Comparison of ENCODE assay signal across 26 cellular contexts in the genomic region with DNA sequence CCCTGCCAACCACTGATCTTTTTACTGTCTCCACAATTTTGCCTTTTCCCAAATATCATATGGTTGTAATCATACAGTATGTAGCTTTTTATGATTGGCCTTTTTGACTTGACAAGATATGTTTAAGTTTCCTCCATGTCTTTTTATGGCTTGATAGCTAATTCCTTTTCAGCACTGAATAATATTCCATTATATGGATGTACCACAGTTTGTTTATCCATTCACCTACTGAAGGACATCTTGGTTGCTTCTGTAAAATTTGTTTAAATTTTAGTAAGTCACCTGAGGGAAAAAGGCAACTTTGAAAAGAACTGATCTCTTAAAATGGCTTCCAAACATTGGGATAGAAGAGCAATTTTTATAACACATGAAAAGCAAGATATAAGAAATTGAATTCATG. TPM values are rescaled to one million over a fixed set of nuclear protein-coding genes. Genes with fewer than 3 reads are reported as not detected.
"Had no signal": no experiment of that assay in that cellular context is flagged by ENCODE, and none has a peak within 500 bp of the region (broad histone marks: within the 10 kb centered on the region; RNA-seq: fewer than 3 reads in every experiment).

No MANE protein-coding gene starts in this region.

- H3K27me3 ChIP-seq: colonic mucosa, dorsolateral prefrontal cortex, esophagus muscularis mucosa, esophagus squamous epithelium, gastrocnemius medialis, gastroesophageal sphincter, heart left ventricle, heart right ventricle had no signal

- H3K4me1 Mint-ChIP-seq: endodermal cell had no signal

- H3K4me1 ChIP-seq: colonic mucosa, esophagus muscularis mucosa, esophagus squamous epithelium, foreskin keratinocyte, gastrocnemius medialis, gastroesophageal sphincter, heart left ventricle, heart right ventricle had no signal

- H3K27ac Mint-ChIP-seq: dendritic cell treated with granulocyte-macrophage colony-stimulating factor and Interleukin-4, amounts not matched to agents 40 ng/mL and 50 ng/mL, for 4 days; effector memory CD8-positive, alpha-beta T cell; endodermal cell had no signal

- H3K9me3 ChIP-seq: colonic mucosa, esophagus muscularis mucosa, esophagus squamous epithelium, gastrocnemius medialis, gastroesophageal sphincter had no signal

- H3K4me3 ChIP-seq: colonic mucosa, coronary artery, dorsolateral prefrontal cortex, esophagus muscularis mucosa, esophagus squamous epithelium, gastrocnemius medialis, gastroesophageal sphincter, heart left ventricle, heart right ventricle had no signal

- H3K9me3 Mint-ChIP-seq: dendritic cell treated with granulocyte-macrophage colony-stimulating factor and Interleukin-4, amounts not matched to agents 40 ng/mL and 50 ng/mL, for 4 days had no signal

- H3K36me3 ChIP-seq: colonic mucosa, esophagus muscularis mucosa, esophagus squamous epithelium, gastrocnemius medialis, gastroesophageal sphincter, heart left ventricle, heart right ventricle had no signal

- DNase-seq: colonic mucosa; cortex of kidney; dermis blood vessel endothelial cell; dorsolateral prefrontal cortex; effector CD4-positive, alpha-beta T cell; effector CD8-positive, alpha-beta T cell; effector memory CD4-positive, alpha-beta T cell; effector memory CD8-positive, alpha-beta T cell; endodermal cell; erythroblast; esophagus squamous epithelium; foreskin fibroblast; foreskin keratinocyte; foreskin melanocyte; gastrocnemius medialis; glutamatergic neuron; head of caudate nucleus; heart left ventricle; heart right ventricle had no signal

- H3K27me3 Mint-ChIP-seq: dendritic cell treated with granulocyte-macrophage colony-stimulating factor and Interleukin-4, amounts not matched to agents 40 ng/mL and 50 ng/mL, for 4 days had no signal

- ATAC-seq: effector memory CD8-positive, alpha-beta T cell; esophagus mucosa; foreskin keratinocyte; gastrocnemius medialis; gastroesophageal sphincter; heart left ventricle; heart right ventricle had no signal

- H3K4me3 Mint-ChIP-seq: dendritic cell treated with granulocyte-macrophage colony-stimulating factor and Interleukin-4, amounts not matched to agents 40 ng/mL and 50 ng/mL, for 4 days; effector memory CD8-positive, alpha-beta T cell; endodermal cell had no signal

- H3K27ac ChIP-seq: colonic mucosa, coronary artery, dorsolateral prefrontal cortex, epithelial cell of prostate, esophagus muscularis mucosa, esophagus squamous epithelium, foreskin keratinocyte, gastrocnemius medialis, gastroesophageal sphincter, heart left ventricle, heart right ventricle had no signal

RNA-seq across cellular contexts. Expression of a gene that starts 43.5 kb away (rescaled TPM):
- total RNA-seq: endothelial cell of umbilical vein had no signal
- polyA plus RNA-seq: endothelial cell of umbilical vein, foreskin keratinocyte had no signal
